In genomic region chr16:20490994-20491393, GRCh38 we compare ENCODE assay signal across 13 cellular contexts. TPM values are rescaled to one million over a fixed set of nuclear protein-coding genes. Genes with fewer than 3 reads are reported as not detected.
DNase-seq lines count a peak whose midpoint lies in the region; ATAC-seq, FAIRE-seq and TF ChIP-seq lines count a peak whose summit lies in the region.
"Not testable (repeated sequence)": the region's sequence is repeated elsewhere in the genome, so short reads cannot be mapped to it uniquely, and the experiment has no call there.
"Had no signal": no experiment of that assay in that cellular context is flagged by ENCODE, and none has a peak within 500 bp of the region (broad histone marks: within the 10 kb centered on the region; RNA-seq: fewer than 3 reads in every experiment).

No MANE protein-coding gene starts in this region.

- not testable (repeated sequence) for H3K4me3 Mint-ChIP-seq in activated T-cell treated with anti-CD3 and anti-CD28 coated beads, Interleukin-2, amount 50 U/mL, for 72 hours

- H3K9me3 Mint-ChIP-seq in activated T-cell treated with anti-CD3 and anti-CD28 coated beads, Interleukin-2, amount 50 U/mL, for 72 hours: not testable (repeated sequence)

- peak; percentile 36 for FAIRE-seq in bronchial epithelial cell (lab: Jason Lieb, UNC)

- not testable (repeated sequence) for H3K4me3 ChIP-seq in bronchial epithelial cell (ENCODE audit: low read depth, low read length)

- TF ChIP-seq CTCF in bronchial epithelial cell (IDR thresholded peaks at IDR 0.05; ENCODE audit: insufficient read depth, low read length, severe bottlenecking): not testable (repeated sequence)

- not testable (repeated sequence) for H3K27ac Mint-ChIP-seq in activated T-cell treated with anti-CD3 and anti-CD28 coated beads, Interleukin-2, amount 50 U/mL, for 72 hours

- DNase-seq in activated T-cell treated with anti-CD3 and anti-CD28 coated beads, Interleukin-2, amount 50 U/mL, for 72 hours; bronchial epithelial cell (ENCODE audit: low read depth): not testable (repeated sequence)

- peak; percentile 71 to 81 for ATAC-seq in activated T-cell treated with anti-CD3 and anti-CD28 coated beads, Interleukin-2, amount 50 U/mL, for 72 hours (replicated peaks in 1 of 2)

- H3K27me3 ChIP-seq in bronchial epithelial cell (ENCODE audit: control insufficient read depth, insufficient read depth, low read length): not testable (repeated sequence)

- H3K36me3 Mint-ChIP-seq in activated T-cell treated with anti-CD3 and anti-CD28 coated beads, Interleukin-2, amount 50 U/mL, for 72 hours (ENCODE audit: insufficient read depth in 2 of 2): not testable (repeated sequence)

- not testable (repeated sequence) for H3K36me3 ChIP-seq in bronchial epithelial cell (ENCODE audit: control insufficient read depth, insufficient read depth, low read length)

- H3K27me3 Mint-ChIP-seq in activated T-cell treated with anti-CD3 and anti-CD28 coated beads, Interleukin-2, amount 50 U/mL, for 72 hours (ENCODE audit: low read depth): not testable (repeated sequence)

- not testable (repeated sequence) for H3K4me1 Mint-ChIP-seq in activated T-cell treated with anti-CD3 and anti-CD28 coated beads, Interleukin-2, amount 50 U/mL, for 72 hours (ENCODE audit: low read depth)

RNA-seq across cellular contexts. Expression of gene ACSM2A, which starts 39.7 kb away (rescaled TPM):
- total RNA-seq in activated T-cell treated with anti-CD3 and anti-CD28 coated beads, Interleukin-2, amount 50 U/mL, for 72 hours: under 1 TPM; 0.49 to 0.79 TPM
- not detected in 2 replicates for total RNA-seq in bronchial epithelial cell
- total RNA-seq: A172; A673; B cell; Caco-2; Calu3; CD4-positive, alpha-beta memory T cell; CD4-positive, alpha-beta T cell; CD4-positive, CD25-positive, alpha-beta regulatory T cell; CD8-positive, alpha-beta memory T cell; CD8-positive, alpha-beta T cell; Daoy had no signal
